ENCODE assay signal across 1 cellular context in the genomic region with DNA sequence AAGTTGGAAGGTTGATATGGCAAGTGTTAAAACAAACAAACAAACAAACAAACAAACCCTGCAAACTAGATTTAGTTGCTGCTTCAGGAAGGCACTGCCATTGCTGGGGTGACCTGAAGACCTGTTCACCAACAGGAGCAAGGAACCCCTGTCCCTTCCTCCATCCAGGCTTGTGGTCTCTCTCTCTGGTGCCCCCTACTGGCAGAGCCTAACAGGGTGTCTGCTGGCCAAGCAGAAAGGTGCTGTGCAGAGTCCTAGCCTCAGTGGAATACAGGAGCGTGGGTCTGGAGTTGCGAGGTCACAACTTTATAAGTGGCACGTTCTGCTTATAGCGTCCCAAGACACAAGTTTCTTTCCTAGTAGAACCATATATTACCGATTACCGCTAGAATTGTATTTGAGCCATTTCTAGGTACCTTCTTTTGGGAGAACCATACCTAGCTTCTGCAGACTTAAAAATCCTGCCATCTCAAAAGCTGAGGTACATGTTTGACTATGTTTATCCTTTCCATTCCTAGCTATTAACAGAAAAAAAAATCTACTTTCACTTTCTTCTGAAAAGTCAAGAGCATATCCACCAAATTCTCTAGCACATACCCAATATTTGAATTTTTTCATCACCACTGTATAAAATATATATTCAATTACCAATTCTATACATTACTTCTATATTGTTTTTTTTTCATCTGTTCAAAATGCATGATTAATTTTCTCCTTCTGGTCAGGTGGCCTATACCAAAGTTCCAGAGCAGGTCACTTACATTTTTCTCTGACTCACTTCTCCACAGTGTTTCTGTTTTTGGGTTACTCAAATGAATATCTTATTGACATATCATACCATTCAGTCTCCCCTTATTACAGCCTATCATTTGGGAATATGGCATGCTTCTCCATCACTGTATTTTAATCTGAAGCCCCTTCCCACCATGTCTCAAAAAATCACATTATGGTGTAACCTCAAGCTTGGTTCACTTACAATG.
TF ChIP-seq lines count a peak whose summit lies in the region.

No MANE protein-coding gene starts in this region.

TF ChIP-seq in HepG2, 621 proteins besides CTCF, POLR2A, EP300 and RAD21:
- no peak for TF ChIP-seq SAP130 (CRISPR knock-in tag; IDR thresholded peaks at IDR 0.05; ENCODE audit: low read depth)
- TF ChIP-seq ZMYM4 (CRISPR knock-in tag; IDR thresholded peaks at IDR 0.05), result no peak
- TF ChIP-seq XRCC5 (optimal IDR thresholded peaks at IDR 0.05; ENCODE audit: low read length), result peak; percentile 48
- no peak for TF ChIP-seq SNAPC2 (CRISPR knock-in tag; IDR thresholded peaks at IDR 0.05)
- peak; percentile 99 for TF ChIP-seq ZSCAN21 (CRISPR knock-in tag; IDR thresholded peaks at IDR 0.05; ENCODE audit: borderline replicate concordance)
- TF ChIP-seq STAG1 (CRISPR knock-in tag; IDR thresholded peaks at IDR 0.05), result peak; percentile 62
- no peak for TF ChIP-seq ZNF138 (CRISPR knock-in tag; IDR thresholded peaks at IDR 0.05; ENCODE audit: low read depth)
- peak; percentile 36; the same call in 1 of the 2 replicates for TF ChIP-seq SMC3 (IDR thresholded peaks at IDR 0.05; ENCODE audit: low read length)
- TF ChIP-seq JUND (CRISPR knock-in tag; IDR thresholded peaks at IDR 0.05), result no peak
- TF ChIP-seq CHCHD3 (CRISPR knock-in tag; IDR thresholded peaks at IDR 0.05), result no peak
- TF ChIP-seq, protein P1, sequence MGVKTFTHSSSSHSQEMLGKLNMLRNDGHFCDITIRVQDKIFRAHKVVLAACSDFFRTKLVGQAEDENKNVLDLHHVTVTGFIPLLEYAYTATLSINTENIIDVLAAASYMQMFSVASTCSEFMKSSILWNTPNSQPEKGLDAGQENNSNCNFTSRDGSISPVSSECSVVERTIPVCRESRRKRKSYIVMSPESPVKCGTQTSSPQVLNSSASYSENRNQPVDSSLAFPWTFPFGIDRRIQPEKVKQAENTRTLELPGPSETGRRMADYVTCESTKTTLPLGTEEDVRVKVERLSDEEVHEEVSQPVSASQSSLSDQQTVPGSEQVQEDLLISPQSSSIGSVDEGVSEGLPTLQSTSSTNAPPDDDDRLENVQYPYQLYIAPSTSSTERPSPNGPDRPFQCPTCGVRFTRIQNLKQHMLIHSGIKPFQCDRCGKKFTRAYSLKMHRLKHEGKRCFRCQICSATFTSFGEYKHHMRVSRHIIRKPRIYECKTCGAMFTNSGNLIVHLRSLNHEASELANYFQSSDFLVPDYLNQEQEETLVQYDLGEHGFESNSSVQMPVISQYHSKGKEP (CRISPR knock-in tag; IDR thresholded peaks at IDR 0.05), result no peak
- no peak for TF ChIP-seq ZSCAN31 (CRISPR knock-in tag; IDR thresholded peaks at IDR 0.05; ENCODE audit: low read depth)
- no peak for TF ChIP-seq ZNF850 (CRISPR knock-in tag; conservative IDR thresholded peaks at IDR 0.05)
- no peak for TF ChIP-seq TOPORS (CRISPR knock-in tag; IDR thresholded peaks at IDR 0.05)
- TF ChIP-seq, protein P2, sequence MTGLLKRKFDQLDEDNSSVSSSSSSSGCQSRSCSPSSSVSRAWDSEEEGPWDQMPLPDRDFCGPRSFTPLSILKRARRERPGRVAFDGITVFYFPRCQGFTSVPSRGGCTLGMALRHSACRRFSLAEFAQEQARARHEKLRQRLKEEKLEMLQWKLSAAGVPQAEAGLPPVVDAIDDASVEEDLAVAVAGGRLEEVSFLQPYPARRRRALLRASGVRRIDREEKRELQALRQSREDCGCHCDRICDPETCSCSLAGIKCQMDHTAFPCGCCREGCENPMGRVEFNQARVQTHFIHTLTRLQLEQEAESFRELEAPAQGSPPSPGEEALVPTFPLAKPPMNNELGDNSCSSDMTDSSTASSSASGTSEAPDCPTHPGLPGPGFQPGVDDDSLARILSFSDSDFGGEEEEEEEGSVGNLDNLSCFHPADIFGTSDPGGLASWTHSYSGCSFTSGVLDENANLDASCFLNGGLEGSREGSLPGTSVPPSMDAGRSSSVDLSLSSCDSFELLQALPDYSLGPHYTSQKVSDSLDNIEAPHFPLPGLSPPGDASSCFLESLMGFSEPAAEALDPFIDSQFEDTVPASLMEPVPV (CRISPR knock-in tag; IDR thresholded peaks at IDR 0.05), result no peak
